20 cellular contexts compared by ENCODE assay signal in the genomic region with DNA sequence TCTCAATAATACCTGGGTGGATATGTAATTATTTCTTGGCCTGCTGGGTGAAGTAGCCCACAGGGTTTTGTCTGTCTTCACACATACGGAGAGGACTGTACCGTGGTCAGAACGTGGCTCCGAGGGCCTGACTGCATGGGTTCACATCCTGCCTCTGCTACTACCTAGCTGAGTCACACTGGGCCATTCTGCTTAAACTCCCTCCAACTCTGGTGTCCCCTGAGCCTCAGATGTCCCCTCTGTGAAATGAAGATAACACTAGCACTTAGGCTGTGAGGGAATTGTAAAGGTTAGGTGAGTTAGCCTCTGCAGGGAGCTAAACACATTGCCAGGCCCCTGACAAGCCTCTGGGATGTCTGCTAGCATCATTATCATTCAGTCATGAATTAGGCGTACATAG.
A peak's percentile ranks its signal among the peaks of the same experiment; 100 is the strongest.
DNase-seq lines count a peak whose midpoint lies in the region; ATAC-seq, FAIRE-seq and TF ChIP-seq lines count a peak whose summit lies in the region.
"Had no signal": no experiment of that assay in that cellular context is flagged by ENCODE, and none has a peak within 500 bp of the region (broad histone marks: within the 10 kb centered on the region; RNA-seq: fewer than 3 reads in every experiment).

No MANE protein-coding gene starts in this region.

- no peak for TF ChIP-seq CTCF in GM12878 (IDR thresholded peaks at IDR 0.05 in 2 of 3, conservative IDR thresholded peaks at IDR 0.05 in 1 of 3; ENCODE audit: control insufficient read depth in 2 of 3, extremely low read depth in 1 of 3, insufficient read depth in 1 of 3, low read depth in 3 of 3, low read length in 3 of 3)

- H3K36me3 Mint-ChIP-seq in activated CD4-positive, alpha-beta T cell treated with anti-CD3 and anti-CD28 coated beads for 36 hours (ENCODE audit: low read depth) = no peaks in the 10 kb centered on the region
- H3K36me3 Mint-ChIP-seq in activated CD4-positive, alpha-beta T cell treated with anti-CD3 and anti-CD28 coated beads, Interleukin-2, amount 10 ng/mL, durations not matched to agents 24 days and 14 days (ENCODE audit: low read depth) = no peaks in the 10 kb centered on the region
- no peaks in the 10 kb centered on the region for H3K36me3 Mint-ChIP-seq in stimulated activated effector memory CD8-positive, alpha-beta T cell treated with anti-CD3 and anti-CD28 coated beads, Interleukin-12 subunit alpha, Interleukin-12 subunit beta, amount 100 ng/mL, for 72 hours
- H3K36me3 Mint-ChIP-seq: CD8-positive, alpha-beta T cell had no signal

- no peaks in the 10 kb centered on the region for H3K36me3 ChIP-seq in GM12878 (ENCODE audit: control insufficient read depth in 2 of 2, insufficient read depth in 2 of 2, low read length in 1 of 2)
- H3K36me3 ChIP-seq: MG63 had no signal

- 30% methylated on average over 5 of the region's 5 CpGs for WGBS in GM12878 (ENCODE audit: insufficient coverage, insufficient replicate concordance, low lambda C conversion rate, missing lambda C conversion rate)

- H3K4me2 ChIP-seq in GM12878 (ENCODE audit: control insufficient read depth, insufficient read depth) = no peak overlapping the region

- POLR2A ChIA-PET in activated CD4-positive, alpha-beta T cell treated with anti-CD3 and anti-CD28 coated beads for 36 hours (lab: Charles Lee) = no interaction called here
- POLR2A ChIA-PET in GM12878 (lab: Charles Lee) = interaction anchor here (0.6 kb wide), 1 partner anchor 259 kb away, joined by 3 read pairs; no protein-coding TSS in a partner anchor

- H3K4me1 Mint-ChIP-seq in activated CD4-positive, alpha-beta T cell treated with anti-CD3 and anti-CD28 coated beads for 36 hours = peaks cover 2% of the 10 kb centered on the region
- peaks cover 7% of the 10 kb centered on the region for H3K4me1 Mint-ChIP-seq in activated CD4-positive, alpha-beta T cell treated with anti-CD3 and anti-CD28 coated beads, Interleukin-2, amount 10 ng/mL, durations not matched to agents 24 days and 14 days
- H3K4me1 Mint-ChIP-seq in stimulated activated effector memory CD8-positive, alpha-beta T cell treated with anti-CD3 and anti-CD28 coated beads, Interleukin-12 subunit alpha, Interleukin-12 subunit beta, amount 100 ng/mL, for 72 hours = peaks cover 5% of the 10 kb centered on the region

- peak; percentile 34 for ATAC-seq in activated CD4-positive, alpha-beta T cell treated with anti-CD3 and anti-CD28 coated beads for 36 hours
- ATAC-seq in HG02610 (IDR thresholded peaks at IDR 0.05; ENCODE audit: unreplicated experiment) (peak; percentile 53), GM12878 (peak; percentile 49)
- peak; percentile 71 for ATAC-seq in stimulated activated effector memory CD8-positive, alpha-beta T cell treated with anti-CD3 and anti-CD28 coated beads, Interleukin-12 subunit alpha, Interleukin-12 subunit beta, amount 100 ng/mL, for 72 hours
- ATAC-seq: CD8-positive, alpha-beta T cell; PC-3 had no signal

- no peak overlapping the region for H3K4me3 Mint-ChIP-seq in activated CD4-positive, alpha-beta T cell treated with anti-CD3 and anti-CD28 coated beads for 36 hours
- H3K4me3 Mint-ChIP-seq in activated CD4-positive, alpha-beta T cell treated with anti-CD3 and anti-CD28 coated beads, Interleukin-2, amount 10 ng/mL, durations not matched to agents 24 days and 14 days = no peak overlapping the region
- H3K4me3 Mint-ChIP-seq in stimulated activated effector memory CD8-positive, alpha-beta T cell treated with anti-CD3 and anti-CD28 coated beads, Interleukin-12 subunit alpha, Interleukin-12 subunit beta, amount 100 ng/mL, for 72 hours = no peak overlapping the region
- H3K4me3 Mint-ChIP-seq: CD8-positive, alpha-beta T cell had no signal

- H3K27me3 Mint-ChIP-seq in activated CD4-positive, alpha-beta T cell treated with anti-CD3 and anti-CD28 coated beads for 36 hours = peaks cover 11% of the 10 kb centered on the region
- H3K27me3 Mint-ChIP-seq in activated CD4-positive, alpha-beta T cell treated with anti-CD3 and anti-CD28 coated beads, Interleukin-2, amount 10 ng/mL, durations not matched to agents 24 days and 14 days = peaks cover 24% of the 10 kb centered on the region

- H3K9me3 ChIP-seq in GM12878 (replicated peaks; ENCODE audit: control insufficient read depth, insufficient read depth, low read length) = no peaks in the 10 kb centered on the region
- H3K9me3 ChIP-seq: MG63 had no signal

- H3K4me1 ChIP-seq in GM12878 (ENCODE audit: control insufficient read depth, insufficient read depth, low read length) = no peaks in the 10 kb centered on the region

- no peak overlapping the region for H3K27ac Mint-ChIP-seq in activated CD4-positive, alpha-beta T cell treated with anti-CD3 and anti-CD28 coated beads for 36 hours
- no peak overlapping the region for H3K27ac Mint-ChIP-seq in activated CD4-positive, alpha-beta T cell treated with anti-CD3 and anti-CD28 coated beads, Interleukin-2, amount 10 ng/mL, durations not matched to agents 24 days and 14 days
- no peak overlapping the region for H3K27ac Mint-ChIP-seq in stimulated activated effector memory CD8-positive, alpha-beta T cell treated with anti-CD3 and anti-CD28 coated beads, Interleukin-12 subunit alpha, Interleukin-12 subunit beta, amount 100 ng/mL, for 72 hours
- H3K27ac Mint-ChIP-seq: CD8-positive, alpha-beta T cell had no signal

- intact Hi-C loops in activated CD4-positive, alpha-beta T cell treated with anti-CD3 and anti-CD28 coated beads for 36 hours (cut with DNase I, micrococcal nuclease) = loop anchor here (5.0 to 10.0 kb wide), 3 partner anchors 244 to 727 kb away; no protein-coding TSS in a partner anchor
- intact Hi-C loops in activated CD4-positive, alpha-beta T cell treated with anti-CD3 and anti-CD28 coated beads, Interleukin-2, amount 10 ng/mL, durations not matched to agents 24 days and 14 days (cut with micrococcal nuclease) = no loop called here
- intact Hi-C loops in GM12878 (cut with micrococcal nuclease; ENCODE audit: unreplicated experiment) = loop anchor here (5.0 to 10.0 kb wide), 2 partner anchors 309 to 727 kb away; no protein-coding TSS in a partner anchor

- in situ Hi-C loops in GM12878 (cut with MboI) = no loop called here

- RAD21 ChIA-PET in GM12878 (lab: Charles Lee; ENCODE audit: unreplicated experiment) = interaction anchor here (1.2 to 1.6 kb wide), 4 partner anchors 9 to 605 kb away, joined by 3 to 6 read pairs (median 4); no protein-coding TSS in a partner anchor

- BruUV-seq in GM12878 (replicated peaks; lab: Mats Ljungman, UMichigan) = no TSS peak

- FAIRE-seq in GM12878 (lab: Jason Lieb, UNC) = no peak

- no peak overlapping the region for H3K9ac ChIP-seq in GM12878 (ENCODE audit: control insufficient read depth, insufficient read depth, low read length)

- CTCF ChIA-PET in activated CD4-positive, alpha-beta T cell treated with anti-CD3 and anti-CD28 coated beads for 36 hours (lab: Charles Lee) = interaction anchor here (0.9 to 8.3 kb wide), 5 partner anchors 32 to 605 kb away, joined by 3 to 90 read pairs (median 3); no protein-coding TSS in a partner anchor
- CTCF ChIA-PET in GM12878 (lab: Yijun Ruan, JAX) = interaction anchor here (0.7 to 7.3 kb wide), 6 partner anchors 9 to 605 kb away, joined by 3 to 62 read pairs (median 3); no protein-coding TSS in a partner anchor

- TF ChIP-seq POLR2A in GM12878 (IDR thresholded peaks at IDR 0.05; ENCODE audit: low read depth, low read length) = no peak

- H4K20me1 ChIP-seq in GM12878 (ENCODE audit: control insufficient read depth, insufficient read depth) = no peaks in the 10 kb centered on the region

- H3K9me3 Mint-ChIP-seq in activated CD4-positive, alpha-beta T cell treated with anti-CD3 and anti-CD28 coated beads for 36 hours (ENCODE audit: low read depth) = no peaks in the 10 kb centered on the region
- H3K9me3 Mint-ChIP-seq in activated CD4-positive, alpha-beta T cell treated with anti-CD3 and anti-CD28 coated beads, Interleukin-2, amount 10 ng/mL, durations not matched to agents 24 days and 14 days = no peaks in the 10 kb centered on the region
- no peaks in the 10 kb centered on the region for H3K9me3 Mint-ChIP-seq in stimulated activated effector memory CD8-positive, alpha-beta T cell treated with anti-CD3 and anti-CD28 coated beads, Interleukin-12 subunit alpha, Interleukin-12 subunit beta, amount 100 ng/mL, for 72 hours
- H3K9me3 Mint-ChIP-seq: CD8-positive, alpha-beta T cell had no signal

- H3K79me2 ChIP-seq in GM12878 (ENCODE audit: control insufficient read depth, insufficient read depth, low read length) = no peaks in the 10 kb centered on the region

- TF ChIP-seq RAD21 in GM12878 (IDR thresholded peaks at IDR 0.05; ENCODE audit: insufficient read depth, low read depth, low read length) = no peak

- TF ChIP-seq EP300 in GM12878 (IDR thresholded peaks at IDR 0.05; ENCODE audit: borderline replicate concordance in 1 of 2, control insufficient read depth in 1 of 2, low read depth in 2 of 2, low read length in 2 of 2) = no peak

- SMC1A ChIA-PET in GM12878 (lab: Charles Lee; ENCODE audit: uncharacterized antibody, unreplicated experiment) = interaction anchor here (1.1 to 7.3 kb wide), 7 partner anchors 10 to 604 kb away, joined by 3 to 45 read pairs (median 6); no protein-coding TSS in a partner anchor

- H3K27ac ChIP-seq in GM12878 (ENCODE audit: control insufficient read depth, insufficient read depth) = no peak overlapping the region

- no peak overlapping the region; the same call in 1 of the 2 replicates for H2AFZ ChIP-seq in GM12878 (ENCODE audit: control insufficient read depth, low read depth, low read length)

- H3K4me3 ChIP-seq in GM12878 = no peak overlapping the region
- H3K4me3 ChIP-seq: MG63 had no signal

- DNase-seq in activated CD4-positive, alpha-beta T cell treated with anti-CD3 and anti-CD28 coated beads for 36 hours = no peak
- DNase-seq in activated CD4-positive, alpha-beta T cell treated with anti-CD3 and anti-CD28 coated beads, Interleukin-2, amount 10 ng/mL, durations not matched to agents 24 days and 14 days = no peak
- DNase-seq in GM12878 (ENCODE audit: low read depth, low spot score) (no peak), Ammon's horn (ENCODE audit: low spot score) (no peak)
- DNase-seq in stimulated activated effector memory CD8-positive, alpha-beta T cell treated with anti-CD3 and anti-CD28 coated beads, Interleukin-12 subunit alpha, Interleukin-12 subunit beta, amount 100 ng/mL, for 72 hours (ENCODE audit: low spot score in 2 of 2) = no peak
- DNase-seq in activated CD4-positive, CD25-positive, alpha-beta regulatory T cell (lab: John Stamatoyannopoulos, UW) = no peak
- no peak for DNase-seq in stimulated activated naive CD4-positive, alpha-beta T cell treated with Interleukin-2 at 50 U/mL for 16 hours (lab: John Stamatoyannopoulos, UW)
- DNase-seq: 8988T; C1 segment of cervical spinal cord; CD8-positive, alpha-beta T cell; DND-41; Kasumi-1; MG63; NCI-H1417; NCI-H187; NCI-H446; NCI-H526; PC-3; Right ventricle myocardium superior had no signal

- H3K27me3 ChIP-seq in GM12878 (replicated peaks in 1 of 2; ENCODE audit: control insufficient read depth in 2 of 2, insufficient read depth in 2 of 2, low read length in 1 of 2) = no peaks in the 10 kb centered on the region
- H3K27me3 ChIP-seq: MG63 had no signal

TF ChIP-seq in GM12878, 131 proteins besides CTCF, POLR2A, EP300 and RAD21 (continues in another document):
- no peak for TF ChIP-seq POLR2AphosphoS2 (IDR thresholded peaks at IDR 0.05; ENCODE audit: low read depth, low read length)
